14 cellular contexts compared by ENCODE assay signal in the genomic region with DNA sequence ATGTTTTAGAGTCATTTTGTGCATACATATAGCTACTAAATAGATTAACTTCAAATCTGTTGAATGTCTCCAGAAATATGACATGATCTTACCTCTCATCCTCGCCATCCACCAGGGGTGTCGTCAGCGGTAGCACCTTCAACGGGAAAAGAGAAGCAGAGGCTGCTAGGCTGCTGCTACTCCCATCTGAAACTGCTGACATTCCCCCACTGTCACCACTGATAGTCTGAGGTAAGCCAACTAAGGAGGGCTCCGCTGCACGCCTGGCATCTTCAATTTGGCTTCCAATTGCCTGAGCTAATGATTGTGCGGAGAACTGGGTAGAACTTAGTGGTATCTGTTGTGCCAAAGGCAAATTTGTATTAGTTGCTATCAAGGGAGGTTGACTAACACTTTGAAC. TPM values are rescaled to one million over a fixed set of nuclear protein-coding genes. Genes with fewer than 3 reads are reported as not detected.
DNase-seq lines count a peak whose midpoint lies in the region; ATAC-seq, FAIRE-seq and TF ChIP-seq lines count a peak whose summit lies in the region.
"Had no signal": no experiment of that assay in that cellular context is flagged by ENCODE, and none has a peak within 500 bp of the region (broad histone marks: within the 10 kb centered on the region; RNA-seq: fewer than 3 reads in every experiment).

No MANE protein-coding gene starts in this region.

- H3K4me3 Mint-ChIP-seq in natural killer cell = peak overlapping the region; percentile 14
- no peak overlapping the region for H3K4me3 Mint-ChIP-seq in natural killer cell treated with Interleukin-12 subunit alpha and Interleukin-12 subunit beta and Interleukin-15 and Interleukin-18, amount 100 ng/mL, for 72 hours
- H3K4me3 Mint-ChIP-seq in CD4-positive, alpha-beta memory T cell = peak overlapping the region in 4 of 8 donors; percentile 1 to 57 (median 32)
- H3K4me3 Mint-ChIP-seq: stimulated activated effector memory CD8-positive, alpha-beta T cell treated with anti-CD3 and anti-CD28 coated beads, Interleukin-12 subunit alpha, Interleukin-12 subunit beta, amount 100 ng/mL, for 72 hours had no signal

- TF ChIP-seq CTCF in natural killer cell (IDR thresholded peaks at IDR 0.05) = no peak
- TF ChIP-seq CTCF in coronary artery (IDR thresholded peaks at IDR 0.05) = no peak
- TF ChIP-seq CTCF in D721Med (IDR thresholded peaks at IDR 0.05; ENCODE audit: insufficient read depth, missing control alignments) = no peak

- no peak overlapping the region for H3K27ac Mint-ChIP-seq in natural killer cell
- no peak overlapping the region for H3K27ac Mint-ChIP-seq in natural killer cell treated with Interleukin-12 subunit alpha and Interleukin-12 subunit beta and Interleukin-15 and Interleukin-18, amount 100 ng/mL, for 72 hours
- H3K27ac Mint-ChIP-seq in CD4-positive, alpha-beta memory T cell = peak overlapping the region in 1 of 7 donors; percentile 17
- H3K27ac Mint-ChIP-seq: stimulated activated effector memory CD8-positive, alpha-beta T cell treated with anti-CD3 and anti-CD28 coated beads, Interleukin-12 subunit alpha, Interleukin-12 subunit beta, amount 100 ng/mL, for 72 hours had no signal

- H3K27me3 Mint-ChIP-seq in natural killer cell (ENCODE audit: low read depth in 2 of 2) = no peaks in the 10 kb centered on the region
- no peaks in the 10 kb centered on the region for H3K27me3 Mint-ChIP-seq in natural killer cell treated with Interleukin-12 subunit alpha and Interleukin-12 subunit beta and Interleukin-15 and Interleukin-18, amount 100 ng/mL, for 72 hours
- H3K27me3 Mint-ChIP-seq in CD4-positive, alpha-beta memory T cell = no peaks in the 10 kb centered on the region

- POLR2A ChIA-PET in CD4-positive, alpha-beta memory T cell (lab: Charles Lee; ENCODE audit: partially characterized antibody) = no interaction called here

- H3K27ac ChIP-seq in coronary artery = peak overlapping the region; percentile 47 to 98
- no peak overlapping the region for H3K27ac ChIP-seq in CD4-positive, alpha-beta memory T cell (ENCODE audit: low read depth, low read length)
- H3K27ac ChIP-seq: sigmoid colon had no signal

- no peaks in the 10 kb centered on the region for H3K36me3 Mint-ChIP-seq in natural killer cell
- no peaks in the 10 kb centered on the region for H3K36me3 Mint-ChIP-seq in natural killer cell treated with Interleukin-12 subunit alpha and Interleukin-12 subunit beta and Interleukin-15 and Interleukin-18, amount 100 ng/mL, for 72 hours
- H3K36me3 Mint-ChIP-seq in CD4-positive, alpha-beta memory T cell = peaks cover 7 to 12% of the 10 kb centered on the region in 2 donors

- H3K27me3 ChIP-seq in CD4-positive, alpha-beta memory T cell (ENCODE audit: insufficient read depth, low read length) = no peaks in the 10 kb centered on the region
- H3K27me3 ChIP-seq: BE2C, sigmoid colon had no signal

- ATAC-seq in natural killer cell (no peak), HG02623 (IDR thresholded peaks at IDR 0.05; ENCODE audit: unreplicated experiment) (no peak), GM18511 (IDR thresholded peaks at IDR 0.05; ENCODE audit: unreplicated experiment) (no peak)
- no peak for ATAC-seq in natural killer cell treated with Interleukin-12 subunit alpha and Interleukin-12 subunit beta and Interleukin-15 and Interleukin-18, amount 100 ng/mL, for 72 hours
- ATAC-seq: stimulated activated effector memory CD8-positive, alpha-beta T cell treated with anti-CD3 and anti-CD28 coated beads, Interleukin-12 subunit alpha, Interleukin-12 subunit beta, amount 100 ng/mL, for 72 hours had no signal

- intact Hi-C loops in natural killer cell (cut with micrococcal nuclease) = loop anchor here (10.0 kb wide), 1 partner anchor 1578 kb away; a partner anchor contains a TSS
- intact Hi-C loops in CD4-positive, alpha-beta memory T cell (cut with micrococcal nuclease) = no loop called here

- no peaks in the 10 kb centered on the region for H3K9me3 ChIP-seq in CD4-positive, alpha-beta memory T cell (ENCODE audit: control insufficient read depth in 1 of 2, low read length in 2 of 2)
- H3K9me3 ChIP-seq: BE2C, sigmoid colon had no signal

- H3K36me3 ChIP-seq in CD4-positive, alpha-beta memory T cell (ENCODE audit: insufficient read depth, low read length) = no peaks in the 10 kb centered on the region
- H3K36me3 ChIP-seq: BE2C, sigmoid colon had no signal

- H3K9me3 Mint-ChIP-seq in natural killer cell = no peaks in the 10 kb centered on the region
- no peaks in the 10 kb centered on the region for H3K9me3 Mint-ChIP-seq in natural killer cell treated with Interleukin-12 subunit alpha and Interleukin-12 subunit beta and Interleukin-15 and Interleukin-18, amount 100 ng/mL, for 72 hours
- H3K9me3 Mint-ChIP-seq in CD4-positive, alpha-beta memory T cell = peaks cover 0 to 1% (median 0%) of the 10 kb centered on the region in 8 donors
- H3K9me3 Mint-ChIP-seq: stimulated activated effector memory CD8-positive, alpha-beta T cell treated with anti-CD3 and anti-CD28 coated beads, Interleukin-12 subunit alpha, Interleukin-12 subunit beta, amount 100 ng/mL, for 72 hours had no signal

- H3K4me3 ChIP-seq in coronary artery = peak overlapping the region; percentile 87
- no peak overlapping the region for H3K4me3 ChIP-seq in CD4-positive, alpha-beta memory T cell (ENCODE audit: low read length in 2 of 2)

- peaks cover 41 to 52% of the 10 kb centered on the region in 2 donors for H3K4me1 Mint-ChIP-seq in natural killer cell
- H3K4me1 Mint-ChIP-seq in natural killer cell treated with Interleukin-12 subunit alpha and Interleukin-12 subunit beta and Interleukin-15 and Interleukin-18, amount 100 ng/mL, for 72 hours (ENCODE audit: low read depth in 2 of 2) = peaks cover 31 to 39% of the 10 kb centered on the region in 2 donors
- H3K4me1 Mint-ChIP-seq in CD4-positive, alpha-beta memory T cell = peaks cover 50 to 72% (median 58%) of the 10 kb centered on the region in 4 donors

- CTCF ChIA-PET in CD4-positive, alpha-beta memory T cell (lab: Charles Lee; ENCODE audit: partially characterized antibody) = no interaction called here

- no peak for FAIRE-seq in D721Med (lab: Jason Lieb, UNC)
- FAIRE-seq: GM12891 had no signal

- DNase-seq in natural killer cell = no peak
- DNase-seq in natural killer cell treated with Interleukin-12 subunit alpha and Interleukin-12 subunit beta and Interleukin-15 and Interleukin-18, amount 100 ng/mL, for 72 hours (ENCODE audit: low spot score) = no peak
- DNase-seq in coronary artery (ENCODE audit: low spot score) = no peak
- peak; percentile 39 for DNase-seq in mesenteric fat pad (ENCODE audit: low spot score)
- no peak for DNase-seq in CD4-positive, alpha-beta memory T cell
- DNase-seq in D721Med (ENCODE audit: insufficient read length, low spot score) = no peak
- DNase-seq: activated naive CD4-positive, alpha-beta T cell treated with anti-CD3 and anti-CD28 coated beads, Interleukin-2, amount 50 U/mL, for 16 hours; BE2C; NCI-H446; sigmoid colon had no signal

- H3K4me1 ChIP-seq in CD4-positive, alpha-beta memory T cell (ENCODE audit: insufficient read depth, low read length) = peaks cover 52% of the 10 kb centered on the region
- H3K4me1 ChIP-seq: BE2C had no signal

RNA-seq across cellular contexts. Expression of a gene that starts 3.1 kb away (rescaled TPM):
- total RNA-seq in natural killer cell (10 to 100 TPM; 44.3 to 54.4 (median 44.6) TPM), mesenteric fat pad (82.0 TPM)
- total RNA-seq in natural killer cell treated with Interleukin-12 subunit alpha and Interleukin-12 subunit beta and Interleukin-15 and Interleukin-18, amount 100 ng/mL, for 72 hours = 10 to 100 TPM in 1 of 2 donors, 1 to 10 TPM in 1; 6.4 to 13.2 TPM
- total RNA-seq in CD4-positive, alpha-beta memory T cell = 10 to 100 TPM; 35.9 to 38.1 TPM
- polyA plus RNA-seq in CD4-positive, alpha-beta memory T cell = 1 to 10 TPM; 2.6 to 9.7 TPM
